In the genomic region with DNA sequence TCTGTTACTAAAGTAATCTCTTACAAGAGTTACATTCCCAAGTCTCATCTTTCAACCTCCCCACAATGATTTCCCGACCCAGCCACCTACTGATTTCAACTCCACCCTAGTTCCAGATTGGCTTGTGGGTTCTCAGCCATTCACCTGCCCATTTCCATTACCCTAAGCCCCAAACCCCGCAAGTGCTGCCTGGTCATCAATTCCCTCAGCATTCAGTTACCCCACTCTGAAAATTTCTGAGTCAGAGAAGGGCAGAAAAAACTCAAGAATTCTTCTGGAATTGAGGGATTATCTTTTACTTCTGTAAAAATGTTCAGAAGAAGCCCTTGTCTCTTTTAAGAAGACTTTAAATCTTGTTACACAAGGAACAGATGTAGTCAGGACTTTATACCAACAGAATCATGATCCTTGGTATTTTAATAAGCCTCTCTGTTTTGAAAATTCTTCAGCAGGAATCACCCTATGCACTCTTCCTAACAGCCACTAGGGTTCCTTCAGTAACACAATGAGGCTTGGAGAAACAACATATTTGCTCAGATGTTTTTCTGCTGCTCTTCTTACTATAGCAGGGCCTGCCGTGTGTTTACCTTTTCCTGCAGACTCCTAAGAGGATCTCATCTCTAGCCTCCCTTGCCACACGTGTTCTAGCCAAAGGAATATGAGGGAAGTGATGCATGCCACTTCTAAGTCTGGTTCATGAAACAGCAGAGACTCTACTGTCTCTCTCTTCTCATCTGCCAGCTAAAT, we compare ENCODE assay signal across 1 cellular context.
TF ChIP-seq lines count a peak whose summit lies in the region.

No MANE protein-coding gene starts in this region.

TF ChIP-seq in IMR-90, 13 proteins besides CTCF, POLR2A, EP300 and RAD21 (continued from another document):
- no peak for TF ChIP-seq FOS (IDR thresholded peaks at IDR 0.05; ENCODE audit: low read depth, low read length)
- no peak for TF ChIP-seq NFE2L2 (IDR thresholded peaks at IDR 0.05; ENCODE audit: low read depth, low read length)
- no peak for TF ChIP-seq CHD1 (IDR thresholded peaks at IDR 0.05; ENCODE audit: low read depth, low read length)
- no peak for TF ChIP-seq MAZ (IDR thresholded peaks at IDR 0.05; ENCODE audit: borderline replicate concordance, low read depth, low read length)
- TF ChIP-seq CEBPB (IDR thresholded peaks at IDR 0.05; ENCODE audit: low read depth, low read length), result no peak
- TF ChIP-seq, protein P1, sequence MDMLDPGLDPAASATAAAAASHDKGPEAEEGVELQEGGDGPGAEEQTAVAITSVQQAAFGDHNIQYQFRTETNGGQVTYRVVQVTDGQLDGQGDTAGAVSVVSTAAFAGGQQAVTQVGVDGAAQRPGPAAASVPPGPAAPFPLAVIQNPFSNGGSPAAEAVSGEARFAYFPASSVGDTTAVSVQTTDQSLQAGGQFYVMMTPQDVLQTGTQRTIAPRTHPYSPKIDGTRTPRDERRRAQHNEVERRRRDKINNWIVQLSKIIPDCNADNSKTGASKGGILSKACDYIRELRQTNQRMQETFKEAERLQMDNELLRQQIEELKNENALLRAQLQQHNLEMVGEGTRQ (IDR thresholded peaks at IDR 0.05; ENCODE audit: low read depth, low read length), result no peak
- no peak for TF ChIP-seq MAFK (IDR thresholded peaks at IDR 0.05; ENCODE audit: low read depth, low read length)
- TF ChIP-seq, protein P2, sequence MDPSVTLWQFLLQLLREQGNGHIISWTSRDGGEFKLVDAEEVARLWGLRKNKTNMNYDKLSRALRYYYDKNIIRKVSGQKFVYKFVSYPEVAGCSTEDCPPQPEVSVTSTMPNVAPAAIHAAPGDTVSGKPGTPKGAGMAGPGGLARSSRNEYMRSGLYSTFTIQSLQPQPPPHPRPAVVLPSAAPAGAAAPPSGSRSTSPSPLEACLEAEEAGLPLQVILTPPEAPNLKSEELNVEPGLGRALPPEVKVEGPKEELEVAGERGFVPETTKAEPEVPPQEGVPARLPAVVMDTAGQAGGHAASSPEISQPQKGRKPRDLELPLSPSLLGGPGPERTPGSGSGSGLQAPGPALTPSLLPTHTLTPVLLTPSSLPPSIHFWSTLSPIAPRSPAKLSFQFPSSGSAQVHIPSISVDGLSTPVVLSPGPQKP (IDR thresholded peaks at IDR 0.05; ENCODE audit: borderline replicate concordance, low read depth, low read length), result no peak
- TF ChIP-seq SMC3 (IDR thresholded peaks at IDR 0.05; ENCODE audit: low read depth, low read length), result no peak
- TF ChIP-seq MXI1 (IDR thresholded peaks at IDR 0.05; ENCODE audit: borderline replicate concordance, low read depth, low read length), result no peak
- no peak for TF ChIP-seq RCOR1 (IDR thresholded peaks at IDR 0.05; ENCODE audit: insufficient replicate concordance, low read length)
